Comparison of ENCODE assay signal across 8 cellular contexts in genomic region chr6:47310131-47310480, GRCh38. TPM values are rescaled to one million over a fixed set of nuclear protein-coding genes. Genes with fewer than 3 reads are reported as not detected.
DNase-seq lines count a peak whose midpoint lies in the region; ATAC-seq lines count a peak whose summit lies in the region.

No MANE protein-coding gene starts in this region.

- H3K4me3 ChIP-seq in NT2/D1 (ENCODE audit: insufficient read length, low read depth) = no peak overlapping the region

- 0 out of 2 replicates have a peak, but pooled peaks cover 5% of the 10 kb centered on the region for H3K9me3 ChIP-seq in NT2/D1 (ENCODE audit: insufficient read depth, low read length)

- peaks cover 58% of the 10 kb centered on the region for H3K27me3 Mint-ChIP-seq in activated CD8-positive, alpha-beta memory T cell treated with anti-CD3 and anti-CD28 coated beads, Interleukin-2, amount 10 ng/mL, durations not matched to agents 7 days and 5 days
- peaks cover 52% of the 10 kb centered on the region for H3K27me3 Mint-ChIP-seq in stimulated activated naive CD8-positive, alpha-beta T cell treated with anti-CD3 and anti-CD28 coated beads, Interleukin-15, amount 100 ng/mL, for 72 hours

- peak overlapping the region; percentile 65 for H3K27ac ChIP-seq in epithelial cell of prostate

- no peak overlapping the region for H3K27ac Mint-ChIP-seq in activated CD8-positive, alpha-beta memory T cell treated with anti-CD3 and anti-CD28 coated beads, Interleukin-2, amount 10 ng/mL, durations not matched to agents 7 days and 5 days
- no peak overlapping the region for H3K27ac Mint-ChIP-seq in stimulated activated naive CD8-positive, alpha-beta T cell treated with anti-CD3 and anti-CD28 coated beads, Interleukin-15, amount 100 ng/mL, for 72 hours

- no peak for DNase-seq in activated CD8-positive, alpha-beta memory T cell treated with anti-CD3 and anti-CD28 coated beads, Interleukin-2, amount 10 ng/mL, durations not matched to agents 7 days and 5 days
- DNase-seq in activated CD8-positive, alpha-beta memory T cell treated with anti-CD3 and anti-CD28 coated beads, Interleukin-2, amount 50 U/mL, for 4 hours = no peak
- DNase-seq in NT2/D1 (ENCODE audit: low read depth, low spot score) (no peak), epithelial cell of prostate (ENCODE audit: low read depth, low spot score) (no peak), LoVo (ENCODE audit: low spot score) (no peak), NCI-H187 (lab: John Stamatoyannopoulos, UW) (no peak)
- DNase-seq in stimulated activated naive CD8-positive, alpha-beta T cell treated with anti-CD3 and anti-CD28 coated beads, Interleukin-15, amount 100 ng/mL, for 72 hours = no peak

- H3K9me3 Mint-ChIP-seq in activated CD8-positive, alpha-beta memory T cell treated with anti-CD3 and anti-CD28 coated beads, Interleukin-2, amount 10 ng/mL, durations not matched to agents 7 days and 5 days (ENCODE audit: low read depth) = no peaks in the 10 kb centered on the region
- no peaks in the 10 kb centered on the region for H3K9me3 Mint-ChIP-seq in stimulated activated naive CD8-positive, alpha-beta T cell treated with anti-CD3 and anti-CD28 coated beads, Interleukin-15, amount 100 ng/mL, for 72 hours

- no peaks in the 10 kb centered on the region for H3K36me3 Mint-ChIP-seq in activated CD8-positive, alpha-beta memory T cell treated with anti-CD3 and anti-CD28 coated beads, Interleukin-2, amount 10 ng/mL, durations not matched to agents 7 days and 5 days

- H3K27me3 ChIP-seq in NT2/D1 (ENCODE audit: insufficient read depth, insufficient read length) = no peaks in the 10 kb centered on the region

- no peaks in the 10 kb centered on the region for H3K4me1 ChIP-seq in NT2/D1 (ENCODE audit: insufficient read depth, insufficient read length)

- peaks cover 4% of the 10 kb centered on the region for H3K4me1 Mint-ChIP-seq in activated CD8-positive, alpha-beta memory T cell treated with anti-CD3 and anti-CD28 coated beads, Interleukin-2, amount 10 ng/mL, durations not matched to agents 7 days and 5 days
- peaks cover 16% of the 10 kb centered on the region for H3K4me1 Mint-ChIP-seq in stimulated activated naive CD8-positive, alpha-beta T cell treated with anti-CD3 and anti-CD28 coated beads, Interleukin-15, amount 100 ng/mL, for 72 hours

- H3K4me3 Mint-ChIP-seq in activated CD8-positive, alpha-beta memory T cell treated with anti-CD3 and anti-CD28 coated beads, Interleukin-2, amount 10 ng/mL, durations not matched to agents 7 days and 5 days = peak overlapping the region; percentile 38
- H3K4me3 Mint-ChIP-seq in stimulated activated naive CD8-positive, alpha-beta T cell treated with anti-CD3 and anti-CD28 coated beads, Interleukin-15, amount 100 ng/mL, for 72 hours = peak overlapping the region; percentile 73 to 86

- peak overlapping the region; percentile 39 for H3K9ac ChIP-seq in NT2/D1 (ENCODE audit: insufficient read length, low read depth)

- ATAC-seq in activated CD8-positive, alpha-beta memory T cell treated with anti-CD3 and anti-CD28 coated beads, Interleukin-2, amount 10 ng/mL, durations not matched to agents 7 days and 5 days = peak; percentile 6
- peak; percentile 32 for ATAC-seq in stimulated activated naive CD8-positive, alpha-beta T cell treated with anti-CD3 and anti-CD28 coated beads, Interleukin-15, amount 100 ng/mL, for 72 hours
- no peak for ATAC-seq in GM21576 (IDR thresholded peaks at IDR 0.05; ENCODE audit: unreplicated experiment)

- CTCF ChIA-PET in activated CD8-positive, alpha-beta memory T cell treated with anti-CD3 and anti-CD28 coated beads, Interleukin-2, amount 10 ng/mL, durations not matched to agents 7 days and 5 days (lab: Charles Lee) = interaction anchor here (1.0 to 2.2 kb wide), 3 partner anchors 212 to 462 kb away, joined by 4 to 7 read pairs (median 5); no protein-coding TSS in a partner anchor

- peaks cover 21% of the 10 kb centered on the region for H3K36me3 ChIP-seq in NT2/D1 (ENCODE audit: insufficient read depth, insufficient read length, low read length)

RNA-seq across cellular contexts. Expression of gene TNFRSF21, which starts 0.4 kb away (rescaled TPM):
- under 1 TPM; 0.09 to 0.40 TPM for total RNA-seq in activated CD8-positive, alpha-beta memory T cell treated with anti-CD3 and anti-CD28 coated beads, Interleukin-2, amount 10 ng/mL, durations not matched to agents 7 days and 5 days
